ENCODE assay signal across 1 cellular context in genomic region chr1:236002025-236002390, GRCh38.
TF ChIP-seq lines count a peak whose summit lies in the region.

No MANE protein-coding gene starts in this region.

TF ChIP-seq in GM12878, 131 proteins besides CTCF, POLR2A, EP300 and RAD21 (continued from another document):
- TF ChIP-seq ZNF592 (IDR thresholded peaks at IDR 0.05): no peak
- TF ChIP-seq ZBTB40 (IDR thresholded peaks at IDR 0.05; ENCODE audit: borderline replicate concordance): no peak
- no peak for TF ChIP-seq SMC3 (IDR thresholded peaks at IDR 0.05; ENCODE audit: borderline replicate concordance, low read length)
- TF ChIP-seq E2F4 (IDR thresholded peaks at IDR 0.05; ENCODE audit: low read depth, low read length): no peak
- TF ChIP-seq CBX3 (IDR thresholded peaks at IDR 0.05; ENCODE audit: borderline replicate concordance, low read depth): no peak
- no peak for TF ChIP-seq FOS (IDR thresholded peaks at IDR 0.05; ENCODE audit: borderline replicate concordance, extremely low read depth, insufficient read length)
- no peak for TF ChIP-seq NKRF (conservative IDR thresholded peaks at IDR 0.05)
- no peak for TF ChIP-seq STAT3 (IDR thresholded peaks at IDR 0.05; ENCODE audit: low read depth, low read length)
- no peak for TF ChIP-seq RB1 (IDR thresholded peaks at IDR 0.05; ENCODE audit: borderline replicate concordance)
- TF ChIP-seq PML (IDR thresholded peaks at IDR 0.05; ENCODE audit: low read length): no peak
- no peak for TF ChIP-seq NR2F1 (conservative IDR thresholded peaks at IDR 0.05)
- no peak for TF ChIP-seq E2F8 (IDR thresholded peaks at IDR 0.05; ENCODE audit: low read depth, partially characterized antibody)
- no peak for TF ChIP-seq MEF2A (IDR thresholded peaks at IDR 0.05; ENCODE audit: insufficient read depth, low read depth, low read length)
- TF ChIP-seq CUX1 (IDR thresholded peaks at IDR 0.05; ENCODE audit: insufficient replicate concordance, low read depth, low read length): no peak
- TF ChIP-seq USF1 (IDR thresholded peaks at IDR 0.05; ENCODE audit: borderline replicate concordance, extremely low read length, insufficient read depth, low read depth, low read length): no peak
- TF ChIP-seq ETV6 (conservative IDR thresholded peaks at IDR 0.05 in 1 of 2, IDR thresholded peaks at IDR 0.05 in 1 of 2; ENCODE audit: borderline replicate concordance in 1 of 2, low read depth in 1 of 2): no peak
